Comparison of ENCODE assay signal across 7 cellular contexts in the genomic region with DNA sequence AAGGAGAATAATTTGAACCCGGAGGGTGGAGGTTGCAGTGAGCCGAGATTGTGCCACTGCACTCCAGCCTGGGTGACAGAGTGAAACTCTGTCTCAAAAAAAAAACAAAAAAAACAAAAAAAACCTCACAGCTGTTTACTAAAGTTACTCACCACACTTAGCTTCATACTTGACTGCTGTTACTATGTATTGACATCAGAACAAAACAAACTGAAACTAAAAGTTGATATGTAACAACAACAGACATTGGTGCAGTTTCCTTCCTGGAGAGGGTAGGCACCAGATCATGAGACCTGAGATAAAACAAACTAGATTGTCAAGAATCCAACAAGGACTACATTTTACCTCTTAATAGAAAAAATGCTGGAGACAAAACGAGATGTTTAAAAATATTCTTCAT. TPM values are rescaled to one million over a fixed set of nuclear protein-coding genes. Genes with fewer than 3 reads are reported as not detected.
DNase-seq lines count a peak whose midpoint lies in the region; ATAC-seq and TF ChIP-seq lines count a peak whose summit lies in the region.
"Not testable (repeated sequence)": the region's sequence is repeated elsewhere in the genome, so short reads cannot be mapped to it uniquely, and the experiment has no call there.

No MANE protein-coding gene starts in this region.

- not testable (repeated sequence) for H3K4me3 ChIP-seq in brain microvascular endothelial cell (ENCODE audit: low read depth, low read length); right lobe of liver

- ATAC-seq in GM19397 (IDR thresholded peaks at IDR 0.05; ENCODE audit: unreplicated experiment) (peak; percentile 93), HG02642 (IDR thresholded peaks at IDR 0.05; ENCODE audit: poor library complexity, unreplicated experiment) (peak; percentile 96), HG03342 (IDR thresholded peaks at IDR 0.05; ENCODE audit: unreplicated experiment) (peak; percentile 96), T-cell (replicated peaks in 1 of 4) (peak; percentile 80 to 100 (median 89)), right lobe of liver (peak; percentile 48 to 68 (median 66))

- intact Hi-C loops in right lobe of liver (cut with DNase I): not testable (repeated sequence)

- H3K9me3 Mint-ChIP-seq in T-cell: not testable (repeated sequence)

- in situ Hi-C loops in GM13977 (cut with MboI; ENCODE audit: low pct_unique_long_range_greater_than_20kb, low sequenced_read_pairs, unreplicated experiment); brain microvascular endothelial cell (cut with HindIII; ENCODE audit: low pct_ligation_motif_present, low sequenced_read_pairs): not testable (repeated sequence)

- peaks cover 12 to 20% (median 13%) of the 10 kb centered on the region in 3 donors for H3K4me1 Mint-ChIP-seq in T-cell

- not testable (repeated sequence) for TF ChIP-seq POLR2A in right lobe of liver (IDR thresholded peaks at IDR 0.05)

- H3K27me3 ChIP-seq in brain microvascular endothelial cell (replicated peaks); right lobe of liver: not testable (repeated sequence)

- not testable (repeated sequence) for H3K27me3 Mint-ChIP-seq in T-cell

- H3K4me3 Mint-ChIP-seq in T-cell: peak overlapping the region; percentile 4 to 57 (median 17)

- DNase-seq in GM13977 (ENCODE audit: low spot score): peak; percentile 50
- peak in 9 of 34 experiments; percentile 0 to 8 (median 4) for DNase-seq in T-cell
- DNase-seq in brain microvascular endothelial cell: peak; percentile 1
- not testable (repeated sequence) for DNase-seq in right lobe of liver

- not testable (repeated sequence) for H3K36me3 Mint-ChIP-seq in T-cell

- 40% methylated on average over 3 of the region's 3 CpGs for WGBS in right lobe of liver (ENCODE audit: insufficient coverage, low coverage, low lambda C conversion rate, missing lambda C conversion rate)

- CTCF ChIA-PET in T-cell (lab: Charles Lee): interaction anchor here in 1 of 2 donors (0.6 to 1.2 kb wide), 6 partner anchors 12 to 427 kb away, joined by 3 to 5 read pairs (median 3); a partner anchor contains a TSS

- H3K9me3 ChIP-seq in right lobe of liver: not testable (repeated sequence)

- POLR2A ChIA-PET in T-cell (lab: Charles Lee): interaction anchor here in 1 of 2 donors (0.5 to 1.7 kb wide), 3 partner anchors 30 to 161 kb away, joined by 3 to 20 read pairs (median 5); a partner anchor contains a TSS

- peak overlapping the region; percentile 68 to 86 for H3K27ac Mint-ChIP-seq in T-cell

- H3K4me1 ChIP-seq in right lobe of liver: peaks cover 0 to 11% (median 0%) of the 10 kb centered on the region in 4 donors

- not testable (repeated sequence) for H3K36me3 ChIP-seq in brain microvascular endothelial cell (replicated peaks); right lobe of liver

- not testable (repeated sequence) for TF ChIP-seq CTCF in GM13977 (IDR thresholded peaks at IDR 0.05; ENCODE audit: extremely low read depth, insufficient read depth, missing control alignments); brain microvascular endothelial cell (IDR thresholded peaks at IDR 0.05; ENCODE audit: low read depth, low read length, missing control alignments); right lobe of liver (IDR thresholded peaks at IDR 0.05)

- H3K27ac ChIP-seq in brain microvascular endothelial cell: not testable (repeated sequence)
- H3K27ac ChIP-seq in right lobe of liver: peak overlapping the region in 2 of 3 donors; percentile 72 to 81

RNA-seq across cellular contexts. Expression of a gene that starts 30.3 kb away (rescaled TPM):
- total RNA-seq in T-cell: 1,000 to 10,000 TPM; 2,957 to 4,080 (median 3,439) TPM
- 1,000 to 10,000 TPM in 2 of 6 experiments, 100 to 1,000 TPM in 4; 587 to 2,308 (median 667) TPM for total RNA-seq in right lobe of liver

RNA-seq across cellular contexts. Expression of a gene that starts 31.1 kb away (rescaled TPM):
- 10 to 100 TPM in 2 of 5 donors, 1 to 10 TPM in 3; 7.2 to 11.8 (median 9.6) TPM for total RNA-seq in T-cell
- 1 to 10 TPM; 1.9 to 3.5 (median 2.5) TPM for total RNA-seq in right lobe of liver

RNA-seq across cellular contexts. Expression of a gene that starts 49.8 kb away (rescaled TPM):
- total RNA-seq in T-cell (10 to 100 TPM; 23.4 to 40.5 (median 36.5) TPM), right lobe of liver (10 to 100 TPM in 2 of 6 experiments, 1 to 10 TPM in 4; 6.1 to 12.6 (median 7.5) TPM)

RNA-seq across cellular contexts. Expression of a gene that starts 49.9 kb away (rescaled TPM):
- 10 to 100 TPM; 56.3 to 60.8 (median 58.0) TPM for total RNA-seq in T-cell
- 10 to 100 TPM; 45.9 to 74.1 (median 65.1) TPM for total RNA-seq in right lobe of liver
